1 cellular context compared by ENCODE assay signal in the genomic region with DNA sequence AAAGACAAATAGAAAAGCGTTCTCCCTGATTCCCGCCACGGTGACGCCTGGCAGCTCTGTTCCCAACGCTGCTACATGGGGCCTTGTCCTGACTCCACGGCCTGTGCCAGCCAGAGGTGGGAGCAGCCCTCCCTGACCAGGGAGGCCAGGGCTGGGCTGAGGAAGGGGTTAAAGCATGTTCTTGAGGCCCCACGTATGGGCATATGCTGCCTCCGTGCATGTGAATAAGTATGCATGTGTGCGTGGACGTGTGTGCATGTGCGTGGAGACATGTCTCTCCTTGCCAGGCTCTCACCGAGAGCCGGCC.
TF ChIP-seq lines count a peak whose summit lies in the region.

No MANE protein-coding gene starts in this region.

TF ChIP-seq in IMR-90, 13 proteins besides CTCF, POLR2A, EP300 and RAD21:
- TF ChIP-seq ELK1 (IDR thresholded peaks at IDR 0.05; ENCODE audit: borderline replicate concordance, low read depth, low read length) (no peak), MXI1 (IDR thresholded peaks at IDR 0.05; ENCODE audit: borderline replicate concordance, low read depth, low read length) (no peak), CHD1 (IDR thresholded peaks at IDR 0.05; ENCODE audit: low read depth, low read length) (no peak), MAZ (IDR thresholded peaks at IDR 0.05; ENCODE audit: borderline replicate concordance, low read depth, low read length) (no peak), BHLHE40 (IDR thresholded peaks at IDR 0.05; ENCODE audit: low read depth, low read length) (no peak)
- TF ChIP-seq, protein P1, sequence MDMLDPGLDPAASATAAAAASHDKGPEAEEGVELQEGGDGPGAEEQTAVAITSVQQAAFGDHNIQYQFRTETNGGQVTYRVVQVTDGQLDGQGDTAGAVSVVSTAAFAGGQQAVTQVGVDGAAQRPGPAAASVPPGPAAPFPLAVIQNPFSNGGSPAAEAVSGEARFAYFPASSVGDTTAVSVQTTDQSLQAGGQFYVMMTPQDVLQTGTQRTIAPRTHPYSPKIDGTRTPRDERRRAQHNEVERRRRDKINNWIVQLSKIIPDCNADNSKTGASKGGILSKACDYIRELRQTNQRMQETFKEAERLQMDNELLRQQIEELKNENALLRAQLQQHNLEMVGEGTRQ (IDR thresholded peaks at IDR 0.05; ENCODE audit: low read depth, low read length): no peak
